1 cellular context compared by ENCODE assay signal in the genomic region with DNA sequence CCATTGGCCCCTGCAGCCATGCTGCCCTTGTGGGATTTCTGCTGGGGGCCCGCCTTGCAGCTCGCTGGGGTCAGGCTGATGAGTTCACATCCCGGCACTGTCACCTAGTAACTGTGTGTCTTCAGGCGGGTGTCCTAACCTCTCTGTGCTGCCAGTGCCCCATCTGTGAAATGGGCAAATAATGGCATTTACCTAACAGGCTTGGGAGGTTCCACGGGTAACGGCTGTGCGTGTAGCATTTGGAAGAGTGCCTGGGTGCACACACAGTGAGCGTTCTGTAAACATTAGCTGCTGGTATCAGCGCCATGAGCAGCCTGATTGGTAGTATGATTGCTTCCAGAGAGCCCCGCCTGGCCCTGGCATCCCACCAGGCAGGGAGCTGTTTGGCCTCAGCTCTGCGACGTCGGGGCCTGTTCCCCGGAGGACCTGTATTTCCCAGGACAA.
TF ChIP-seq lines count a peak whose summit lies in the region.

No MANE protein-coding gene starts in this region.

TF ChIP-seq in SK-N-SH treated with all-trans-retinoic acid at 6 μM for 48 hours, 23 proteins besides CTCF, POLR2A, EP300 and RAD21 (continued from another document):
- TF ChIP-seq, protein P1, sequence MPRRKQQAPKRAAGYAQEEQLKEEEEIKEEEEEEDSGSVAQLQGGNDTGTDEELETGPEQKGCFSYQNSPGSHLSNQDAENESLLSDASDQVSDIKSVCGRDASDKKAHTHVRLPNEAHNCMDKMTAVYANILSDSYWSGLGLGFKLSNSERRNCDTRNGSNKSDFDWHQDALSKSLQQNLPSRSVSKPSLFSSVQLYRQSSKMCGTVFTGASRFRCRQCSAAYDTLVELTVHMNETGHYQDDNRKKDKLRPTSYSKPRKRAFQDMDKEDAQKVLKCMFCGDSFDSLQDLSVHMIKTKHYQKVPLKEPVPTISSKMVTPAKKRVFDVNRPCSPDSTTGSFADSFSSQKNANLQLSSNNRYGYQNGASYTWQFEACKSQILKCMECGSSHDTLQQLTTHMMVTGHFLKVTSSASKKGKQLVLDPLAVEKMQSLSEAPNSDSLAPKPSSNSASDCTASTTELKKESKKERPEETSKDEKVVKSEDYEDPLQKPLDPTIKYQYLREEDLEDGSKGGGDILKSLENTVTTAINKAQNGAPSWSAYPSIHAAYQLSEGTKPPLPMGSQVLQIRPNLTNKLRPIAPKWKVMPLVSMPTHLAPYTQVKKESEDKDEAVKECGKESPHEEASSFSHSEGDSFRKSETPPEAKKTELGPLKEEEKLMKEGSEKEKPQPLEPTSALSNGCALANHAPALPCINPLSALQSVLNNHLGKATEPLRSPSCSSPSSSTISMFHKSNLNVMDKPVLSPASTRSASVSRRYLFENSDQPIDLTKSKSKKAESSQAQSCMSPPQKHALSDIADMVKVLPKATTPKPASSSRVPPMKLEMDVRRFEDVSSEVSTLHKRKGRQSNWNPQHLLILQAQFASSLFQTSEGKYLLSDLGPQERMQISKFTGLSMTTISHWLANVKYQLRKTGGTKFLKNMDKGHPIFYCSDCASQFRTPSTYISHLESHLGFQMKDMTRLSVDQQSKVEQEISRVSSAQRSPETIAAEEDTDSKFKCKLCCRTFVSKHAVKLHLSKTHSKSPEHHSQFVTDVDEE (CRISPR knock-in tag; IDR thresholded peaks at IDR 0.05), result no peak
- TF ChIP-seq BACH2 (CRISPR knock-in tag; IDR thresholded peaks at IDR 0.05; ENCODE audit: borderline replicate concordance) (no peak), PPARA (CRISPR knock-in tag; IDR thresholded peaks at IDR 0.05; ENCODE audit: borderline replicate concordance) (no peak)
